Comparison of ENCODE assay signal across 10 cellular contexts in the genomic region with DNA sequence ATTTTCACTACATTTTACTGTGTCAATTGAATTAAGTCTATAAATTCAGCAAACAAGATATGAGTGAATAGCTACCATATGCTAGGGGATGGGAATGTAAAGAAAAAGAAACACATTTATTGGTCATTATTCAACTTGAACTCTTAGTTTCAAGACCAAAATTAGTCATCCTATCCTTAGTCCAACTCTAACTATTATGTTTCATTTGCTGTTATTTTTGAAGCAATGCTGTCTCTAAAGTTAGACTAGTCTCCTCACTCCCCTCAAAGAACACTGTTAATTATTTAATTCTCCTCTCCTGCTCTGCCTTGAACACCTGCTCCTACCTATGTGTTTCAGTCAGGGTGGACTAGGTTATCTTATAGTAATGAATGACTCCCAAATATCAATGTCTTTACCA.
DNase-seq lines count a peak whose midpoint lies in the region; ATAC-seq lines count a peak whose summit lies in the region.
"Had no signal": no experiment of that assay in that cellular context is flagged by ENCODE, and none has a peak within 500 bp of the region (broad histone marks: within the 10 kb centered on the region; RNA-seq: fewer than 3 reads in every experiment).

No MANE protein-coding gene starts in this region.

- peak; percentile 54 for ATAC-seq in GM19397 (IDR thresholded peaks at IDR 0.05; ENCODE audit: unreplicated experiment)
- ATAC-seq in HG02623 (IDR thresholded peaks at IDR 0.05; ENCODE audit: unreplicated experiment), result peak; percentile 50
- ATAC-seq in HG03378 (IDR thresholded peaks at IDR 0.05; ENCODE audit: unreplicated experiment), result peak; percentile 77
- ATAC-seq: esophagus mucosa had no signal

- DNase-seq in GDM1 (lab: John Stamatoyannopoulos, UW) (no peak), cerebellum (ENCODE audit: low spot score) (no peak)
- DNase-seq in stimulated activated naive CD4-positive, alpha-beta T cell treated with Interleukin-2 at 50 U/mL for 16 hours (lab: John Stamatoyannopoulos, UW), result no peak
- DNase-seq in stimulated activated CD8-positive, alpha-beta memory T cell treated with anti-CD3 and anti-CD28 coated beads, Interleukin-4, amount 100 ng/mL, for 48 hours, result no peak
- DNase-seq: EL, NCI-H1436 treated with DMSO at 0.1 percent for 48 hours had no signal
